Comparison of ENCODE assay signal across 14 cellular contexts in genomic region chr12:119406322-119406721, GRCh38.
DNase-seq lines count a peak whose midpoint lies in the region; ATAC-seq and TF ChIP-seq lines count a peak whose summit lies in the region.
"Had no signal": no experiment of that assay in that cellular context is flagged by ENCODE, and none has a peak within 500 bp of the region (broad histone marks: within the 10 kb centered on the region; RNA-seq: fewer than 3 reads in every experiment).

No MANE protein-coding gene starts in this region.

- TF ChIP-seq CTCF in left lung (IDR thresholded peaks at IDR 0.05), result no peak

- intact Hi-C loops in Right ventricle myocardium inferior (cut with DNase I) (loop anchor here (2.0 to 5.0 kb wide), 2 partner anchors 34 to 228 kb away; partner anchors contain the start of gene HSPB8), cardiac septum (cut with DNase I) (no loop called here), left lung (cut with DNase I) (no loop called here)

- no peak overlapping the region for H3K27ac ChIP-seq in left lung
- H3K27ac ChIP-seq: 22Rv1, BLaER1, GM23248 had no signal

- ATAC-seq in Right ventricle myocardium inferior (peak; percentile 37), GM21737 (IDR thresholded peaks at IDR 0.05; ENCODE audit: unreplicated experiment) (no peak), left lung (no peak)
- ATAC-seq: GM12878, HCT116 had no signal

- H3K4me3 ChIP-seq in left lung, result no peak overlapping the region
- H3K4me3 ChIP-seq: BLaER1, GM12878, GM23248 had no signal

- no peaks in the 10 kb centered on the region for H3K9me3 ChIP-seq in left lung
- H3K9me3 ChIP-seq: BLaER1 had no signal

- H3K4me1 ChIP-seq in left lung, result no peaks in the 10 kb centered on the region

- DNase-seq in NCI-H1694 treated with DMSO at 0.1 percent for 48 hours (lab: John Stamatoyannopoulos, UW) (peak; percentile 9), NCI-H1694 (lab: John Stamatoyannopoulos, UW) (no peak), Right ventricle myocardium inferior (ENCODE audit: missing footprints) (no peak), cardiac septum (ENCODE audit: low spot score) (no peak), NCI-H1105 (lab: John Stamatoyannopoulos, UW) (peak; percentile 4), NCI-H345 (lab: John Stamatoyannopoulos, UW) (peak; percentile 66), left lung (no peak)
- DNase-seq: CD4-positive, CD25-positive, alpha-beta regulatory T cell; GM23248 had no signal

- no peaks in the 10 kb centered on the region for H3K27me3 ChIP-seq in left lung
- H3K27me3 ChIP-seq: BLaER1 had no signal

- H3K36me3 ChIP-seq in left lung, result no peaks in the 10 kb centered on the region
- H3K36me3 ChIP-seq: BLaER1 had no signal

Comparison
In these comparisons a context has a peak if more than half of its experiments do, and no peak if none do; other contexts are left out.
1. DNase-seq: peak in NCI-H1694 treated with DMSO at 0.1 percent for 48 hours (single experiment), NCI-H1105 (single experiment) and NCI-H345 (single experiment); none in NCI-H1694 (single experiment), Right ventricle myocardium inferior (single experiment), cardiac septum (single experiment) and left lung (0 of 2).